Comparison of ENCODE assay signal across 26 cellular contexts in the genomic region with DNA sequence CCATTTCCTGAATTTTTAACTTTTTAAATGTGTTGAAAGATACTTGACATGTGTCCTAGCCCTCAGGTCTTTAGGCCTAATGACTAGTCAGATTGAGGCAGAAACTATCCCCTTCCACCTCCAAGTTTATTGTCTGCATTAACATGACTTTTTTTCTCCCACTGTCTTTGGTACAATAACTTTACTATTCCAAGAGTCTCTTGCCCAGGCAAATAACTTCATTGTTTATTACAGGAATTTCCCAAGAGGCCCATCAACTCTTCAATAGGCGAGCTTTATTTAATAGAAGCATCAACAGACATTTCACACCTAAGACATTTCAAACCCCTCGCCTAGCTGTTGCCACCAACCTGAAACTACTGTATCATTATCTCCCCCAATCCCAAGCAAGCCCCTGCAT.
"Had no signal": no experiment of that assay in that cellular context is flagged by ENCODE, and none has a peak within 500 bp of the region (broad histone marks: within the 10 kb centered on the region; RNA-seq: fewer than 3 reads in every experiment).

No MANE protein-coding gene starts in this region.

- H3K9me3 Mint-ChIP-seq: activated B cell treated with CpG ODN at 0.5 μM for 24 hours; activated naive CD4-positive, alpha-beta T cell treated with anti-CD3 and anti-CD28 coated beads for 36 hours; activated naive CD8-positive, alpha-beta T cell treated with anti-CD3 and anti-CD28 coated beads, Interleukin-2, amount 10 ng/mL, durations not matched to agents 7 days and 5 days; activated T-cell treated with anti-CD3 and anti-CD28 coated beads, Interleukin-2, amount 50 U/mL, for 24 hours; endodermal cell; mesothelial cell of epicardium; naive thymus-derived CD8-positive, alpha-beta T cell; stimulated activated memory B cell treated with anti-CD40 and anti-IgM and Interleukin-4, amounts not matched to agents 10 μg/mL and 1 μg/mL and 100 μg/mL, for 72 hours had no signal

- H3K27ac Mint-ChIP-seq: activated B cell treated with CpG ODN at 0.5 μM for 24 hours; activated CD4-positive, alpha-beta T cell treated with anti-CD3 and anti-CD28 coated beads for 36 hours; activated naive CD4-positive, alpha-beta T cell treated with anti-CD3 and anti-CD28 coated beads for 36 hours; activated naive CD8-positive, alpha-beta T cell treated with anti-CD3 and anti-CD28 coated beads, Interleukin-2, amount 10 ng/mL, durations not matched to agents 7 days and 5 days; activated T-cell treated with anti-CD3 and anti-CD28 coated beads, Interleukin-2, amount 50 U/mL, for 24 hours; endodermal cell; mesothelial cell of epicardium; stimulated activated memory B cell treated with anti-CD40 and anti-IgM and Interleukin-4, amounts not matched to agents 10 μg/mL and 1 μg/mL and 100 μg/mL, for 72 hours had no signal

- DNase-seq: activated B cell treated with CpG ODN at 0.5 μM for 24 hours; activated CD4-positive, alpha-beta T cell treated with anti-CD3 and anti-CD28 coated beads for 36 hours; activated CD4-positive, alpha-beta T cell treated with anti-CD3 and anti-CD28 coated beads, Interleukin-2, amount 50 U/mL, for 4 hours; activated CD8-positive, alpha-beta memory T cell treated with anti-CD3 and anti-CD28 coated beads for 24 hours; activated CD8-positive, alpha-beta memory T cell treated with anti-CD3 and anti-CD28 coated beads, Interleukin-2, amount 50 U/mL, for 4 hours; activated effector memory CD4-positive, alpha-beta T cell treated with Interleukin-2 at 50 U/mL for 16 hours; activated naive CD4-positive, alpha-beta T cell treated with anti-CD3 and anti-CD28 coated beads for 36 hours; activated naive CD8-positive, alpha-beta T cell treated with anti-CD3 and anti-CD28 coated beads, Interleukin-2, amount 10 ng/mL, durations not matched to agents 7 days and 5 days; activated T-cell treated with anti-CD3 and anti-CD28 coated beads, Interleukin-2, amount 50 U/mL, for 24 hours; amygdala; cerebellar nuclear complex; naive thymus-derived CD8-positive, alpha-beta T cell; occipital lobe; stimulated activated CD4-positive, alpha-beta T cell treated with anti-CD3 and anti-CD28 coated beads, Interleukin-15, amount 100 ng/mL, for 24 hours; T-helper 9 cell; testis; trophoblast cell had no signal

- H3K4me2 ChIP-seq: smooth muscle cell had no signal

- H3K27me3 Mint-ChIP-seq: activated B cell treated with CpG ODN at 0.5 μM for 24 hours; activated CD4-positive, alpha-beta T cell treated with anti-CD3 and anti-CD28 coated beads for 36 hours; activated naive CD8-positive, alpha-beta T cell treated with anti-CD3 and anti-CD28 coated beads, Interleukin-2, amount 10 ng/mL, durations not matched to agents 7 days and 5 days; activated T-cell treated with anti-CD3 and anti-CD28 coated beads, Interleukin-2, amount 50 U/mL, for 24 hours; naive thymus-derived CD8-positive, alpha-beta T cell; stimulated activated memory B cell treated with anti-CD40 and anti-IgM and Interleukin-4, amounts not matched to agents 10 μg/mL and 1 μg/mL and 100 μg/mL, for 72 hours had no signal

- H3K36me3 ChIP-seq: vagina had no signal

- H3K4me3 Mint-ChIP-seq: activated B cell treated with CpG ODN at 0.5 μM for 24 hours; activated CD4-positive, alpha-beta T cell treated with anti-CD3 and anti-CD28 coated beads for 36 hours; activated naive CD4-positive, alpha-beta T cell treated with anti-CD3 and anti-CD28 coated beads for 36 hours; activated naive CD8-positive, alpha-beta T cell treated with anti-CD3 and anti-CD28 coated beads, Interleukin-2, amount 10 ng/mL, durations not matched to agents 7 days and 5 days; activated T-cell treated with anti-CD3 and anti-CD28 coated beads, Interleukin-2, amount 50 U/mL, for 24 hours; endodermal cell; mesothelial cell of epicardium; naive thymus-derived CD8-positive, alpha-beta T cell; stimulated activated memory B cell treated with anti-CD40 and anti-IgM and Interleukin-4, amounts not matched to agents 10 μg/mL and 1 μg/mL and 100 μg/mL, for 72 hours had no signal

- H3K27ac ChIP-seq: coronary artery, testis, vagina had no signal

- H3K27me3 ChIP-seq: testis, vagina had no signal

- H3K4me3 ChIP-seq: coronary artery, lung, smooth muscle cell, testis, vagina had no signal

- ATAC-seq: left lobe of liver; naive thymus-derived CD8-positive, alpha-beta T cell; sciatic nerve; stimulated activated memory B cell treated with anti-CD40 and anti-IgM and Interleukin-4, amounts not matched to agents 10 μg/mL and 1 μg/mL and 100 μg/mL, for 72 hours had no signal

- H3K9me3 ChIP-seq: testis, vagina had no signal
